ENCODE assay signal across 3 cellular contexts in genomic region chr11:72635931-72636330, GRCh38.
TF ChIP-seq lines count a peak whose summit lies in the region.

No MANE protein-coding gene starts in this region.

TF ChIP-seq in GM23338, 12 proteins besides CTCF, POLR2A, EP300 and RAD21:
- TF ChIP-seq STAT1 (IDR thresholded peaks at IDR 0.05; ENCODE audit: unreplicated experiment), result no peak
- TF ChIP-seq, protein P1, sequence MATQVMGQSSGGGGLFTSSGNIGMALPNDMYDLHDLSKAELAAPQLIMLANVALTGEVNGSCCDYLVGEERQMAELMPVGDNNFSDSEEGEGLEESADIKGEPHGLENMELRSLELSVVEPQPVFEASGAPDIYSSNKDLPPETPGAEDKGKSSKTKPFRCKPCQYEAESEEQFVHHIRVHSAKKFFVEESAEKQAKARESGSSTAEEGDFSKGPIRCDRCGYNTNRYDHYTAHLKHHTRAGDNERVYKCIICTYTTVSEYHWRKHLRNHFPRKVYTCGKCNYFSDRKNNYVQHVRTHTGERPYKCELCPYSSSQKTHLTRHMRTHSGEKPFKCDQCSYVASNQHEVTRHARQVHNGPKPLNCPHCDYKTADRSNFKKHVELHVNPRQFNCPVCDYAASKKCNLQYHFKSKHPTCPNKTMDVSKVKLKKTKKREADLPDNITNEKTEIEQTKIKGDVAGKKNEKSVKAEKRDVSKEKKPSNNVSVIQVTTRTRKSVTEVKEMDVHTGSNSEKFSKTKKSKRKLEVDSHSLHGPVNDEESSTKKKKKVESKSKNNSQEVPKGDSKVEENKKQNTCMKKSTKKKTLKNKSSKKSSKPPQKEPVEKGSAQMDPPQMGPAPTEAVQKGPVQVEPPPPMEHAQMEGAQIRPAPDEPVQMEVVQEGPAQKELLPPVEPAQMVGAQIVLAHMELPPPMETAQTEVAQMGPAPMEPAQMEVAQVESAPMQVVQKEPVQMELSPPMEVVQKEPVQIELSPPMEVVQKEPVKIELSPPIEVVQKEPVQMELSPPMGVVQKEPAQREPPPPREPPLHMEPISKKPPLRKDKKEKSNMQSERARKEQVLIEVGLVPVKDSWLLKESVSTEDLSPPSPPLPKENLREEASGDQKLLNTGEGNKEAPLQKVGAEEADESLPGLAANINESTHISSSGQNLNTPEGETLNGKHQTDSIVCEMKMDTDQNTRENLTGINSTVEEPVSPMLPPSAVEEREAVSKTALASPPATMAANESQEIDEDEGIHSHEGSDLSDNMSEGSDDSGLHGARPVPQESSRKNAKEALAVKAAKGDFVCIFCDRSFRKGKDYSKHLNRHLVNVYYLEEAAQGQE (IDR thresholded peaks at IDR 0.05; ENCODE audit: unreplicated experiment), result no peak

TF ChIP-seq in H1, 55 proteins besides CTCF, POLR2A, EP300 and RAD21:
- TF ChIP-seq FOSL1 (IDR thresholded peaks at IDR 0.05; ENCODE audit: insufficient read depth, low read depth, low read length), result no peak
- TF ChIP-seq CHD2 (IDR thresholded peaks at IDR 0.05; ENCODE audit: low read length), result no peak
- TF ChIP-seq TAF1 (IDR thresholded peaks at IDR 0.05; ENCODE audit: low read depth, low read length), result no peak
- TF ChIP-seq HDAC2 (IDR thresholded peaks at IDR 0.05; ENCODE audit: borderline replicate concordance in 1 of 2, low read depth in 2 of 2, low read length in 2 of 2), result no peak
- no peak for TF ChIP-seq RXRA (IDR thresholded peaks at IDR 0.05; ENCODE audit: insufficient read depth, low read depth, low read length)
- no peak for TF ChIP-seq GTF2F1 (IDR thresholded peaks at IDR 0.05; ENCODE audit: borderline replicate concordance, low read depth, low read length)
- no peak for TF ChIP-seq KDM5A (IDR thresholded peaks at IDR 0.05; ENCODE audit: low read length)
- TF ChIP-seq CTBP2 (IDR thresholded peaks at IDR 0.05; ENCODE audit: borderline replicate concordance, insufficient read depth, insufficient read length, low read length), result no peak
- TF ChIP-seq JUND (IDR thresholded peaks at IDR 0.05; ENCODE audit: low read length), result no peak
- no peak for TF ChIP-seq SRF (IDR thresholded peaks at IDR 0.05; ENCODE audit: low read depth, low read length)
- no peak for TF ChIP-seq MAFK (IDR thresholded peaks at IDR 0.05; ENCODE audit: low read depth, low read length)
- no peak for TF ChIP-seq CBX8 (IDR thresholded peaks at IDR 0.05; ENCODE audit: borderline replicate concordance, low read depth, low read length)
- no peak for TF ChIP-seq CBX5 (IDR thresholded peaks at IDR 0.05; ENCODE audit: low read depth, low read length)
- no peak for TF ChIP-seq SIN3A (conservative IDR thresholded peaks at IDR 0.05 in 1 of 2, IDR thresholded peaks at IDR 0.05 in 1 of 2; ENCODE audit: low read depth in 1 of 2, low read length in 2 of 2)
- no peak for TF ChIP-seq TAF7 (optimal IDR thresholded peaks at IDR 0.05; ENCODE audit: borderline replicate concordance, low read depth, low read length)
- no peak for TF ChIP-seq USF2 (IDR thresholded peaks at IDR 0.05; ENCODE audit: low read length)
- no peak for TF ChIP-seq SP1 (IDR thresholded peaks at IDR 0.05; ENCODE audit: low read depth, low read length)
- TF ChIP-seq EGR1 (IDR thresholded peaks at IDR 0.05; ENCODE audit: borderline replicate concordance, low read depth, low read length), result no peak

TF ChIP-seq in SK-N-SH treated with all-trans-retinoic acid at 6 μM for 48 hours, 23 proteins besides CTCF, POLR2A, EP300 and RAD21:
- no peak for TF ChIP-seq CSRNP3 (CRISPR knock-in tag; IDR thresholded peaks at IDR 0.05)
- no peak for TF ChIP-seq GLIS3 (CRISPR knock-in tag; IDR thresholded peaks at IDR 0.05)
- TF ChIP-seq TOX (CRISPR knock-in tag; IDR thresholded peaks at IDR 0.05; ENCODE audit: borderline replicate concordance), result no peak
- TF ChIP-seq CREB5 (CRISPR knock-in tag; IDR thresholded peaks at IDR 0.05; ENCODE audit: low read depth), result no peak
- TF ChIP-seq PATZ1 (CRISPR knock-in tag; IDR thresholded peaks at IDR 0.05; ENCODE audit: borderline replicate concordance), result no peak
- no peak for TF ChIP-seq BACH2 (CRISPR knock-in tag; IDR thresholded peaks at IDR 0.05; ENCODE audit: borderline replicate concordance)
- no peak for TF ChIP-seq ZFP30 (CRISPR knock-in tag; IDR thresholded peaks at IDR 0.05)
- TF ChIP-seq SNAI2 (CRISPR knock-in tag; IDR thresholded peaks at IDR 0.05), result no peak
- TF ChIP-seq, protein P2, sequence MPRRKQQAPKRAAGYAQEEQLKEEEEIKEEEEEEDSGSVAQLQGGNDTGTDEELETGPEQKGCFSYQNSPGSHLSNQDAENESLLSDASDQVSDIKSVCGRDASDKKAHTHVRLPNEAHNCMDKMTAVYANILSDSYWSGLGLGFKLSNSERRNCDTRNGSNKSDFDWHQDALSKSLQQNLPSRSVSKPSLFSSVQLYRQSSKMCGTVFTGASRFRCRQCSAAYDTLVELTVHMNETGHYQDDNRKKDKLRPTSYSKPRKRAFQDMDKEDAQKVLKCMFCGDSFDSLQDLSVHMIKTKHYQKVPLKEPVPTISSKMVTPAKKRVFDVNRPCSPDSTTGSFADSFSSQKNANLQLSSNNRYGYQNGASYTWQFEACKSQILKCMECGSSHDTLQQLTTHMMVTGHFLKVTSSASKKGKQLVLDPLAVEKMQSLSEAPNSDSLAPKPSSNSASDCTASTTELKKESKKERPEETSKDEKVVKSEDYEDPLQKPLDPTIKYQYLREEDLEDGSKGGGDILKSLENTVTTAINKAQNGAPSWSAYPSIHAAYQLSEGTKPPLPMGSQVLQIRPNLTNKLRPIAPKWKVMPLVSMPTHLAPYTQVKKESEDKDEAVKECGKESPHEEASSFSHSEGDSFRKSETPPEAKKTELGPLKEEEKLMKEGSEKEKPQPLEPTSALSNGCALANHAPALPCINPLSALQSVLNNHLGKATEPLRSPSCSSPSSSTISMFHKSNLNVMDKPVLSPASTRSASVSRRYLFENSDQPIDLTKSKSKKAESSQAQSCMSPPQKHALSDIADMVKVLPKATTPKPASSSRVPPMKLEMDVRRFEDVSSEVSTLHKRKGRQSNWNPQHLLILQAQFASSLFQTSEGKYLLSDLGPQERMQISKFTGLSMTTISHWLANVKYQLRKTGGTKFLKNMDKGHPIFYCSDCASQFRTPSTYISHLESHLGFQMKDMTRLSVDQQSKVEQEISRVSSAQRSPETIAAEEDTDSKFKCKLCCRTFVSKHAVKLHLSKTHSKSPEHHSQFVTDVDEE (CRISPR knock-in tag; IDR thresholded peaks at IDR 0.05), result no peak
- no peak for TF ChIP-seq ARNTL (CRISPR knock-in tag; IDR thresholded peaks at IDR 0.05; ENCODE audit: borderline replicate concordance, low read depth)
